Comparison of ENCODE assay signal across 1 cellular context in genomic region chr2:10772868-10773215, GRCh38.
TF ChIP-seq lines count a peak whose summit lies in the region.

No MANE protein-coding gene starts in this region.

TF ChIP-seq in H1, 55 proteins besides CTCF, POLR2A, EP300 and RAD21:
- no peak for TF ChIP-seq ZNF274 (IDR thresholded peaks at IDR 0.05; ENCODE audit: borderline replicate concordance, extremely low read depth, low read length)
- no peak for TF ChIP-seq TCF12 (IDR thresholded peaks at IDR 0.05; ENCODE audit: low read depth, low read length)
- no peak for TF ChIP-seq SUZ12 (IDR thresholded peaks at IDR 0.05; ENCODE audit: low read length)
- no peak for TF ChIP-seq BRCA1 (IDR thresholded peaks at IDR 0.05; ENCODE audit: low read depth, low read length)
- TF ChIP-seq ASH2L (IDR thresholded peaks at IDR 0.05; ENCODE audit: low read length): no peak
- no peak for TF ChIP-seq BCL11A (IDR thresholded peaks at IDR 0.05; ENCODE audit: low read depth in 2 of 2, low read length in 2 of 2)
- TF ChIP-seq KDM4A (IDR thresholded peaks at IDR 0.05; ENCODE audit: low read depth, low read length, severe bottlenecking): no peak
- TF ChIP-seq HDAC2 (IDR thresholded peaks at IDR 0.05; ENCODE audit: borderline replicate concordance in 1 of 2, low read depth in 2 of 2, low read length in 2 of 2): no peak
- TF ChIP-seq CTBP2 (IDR thresholded peaks at IDR 0.05; ENCODE audit: borderline replicate concordance, insufficient read depth, insufficient read length, low read length): no peak
- TF ChIP-seq CEBPB (IDR thresholded peaks at IDR 0.05; ENCODE audit: low read depth, low read length): no peak
- TF ChIP-seq SIX5 (IDR thresholded peaks at IDR 0.05; ENCODE audit: low read depth, low read length): no peak
- no peak for TF ChIP-seq PHF8 (conservative IDR thresholded peaks at IDR 0.05; ENCODE audit: low read depth, low read length)
